In genomic region chr1:1169429-1170214, GRCh38 we compare ENCODE assay signal across 21 cellular contexts. TPM values are rescaled to one million over a fixed set of nuclear protein-coding genes. Genes with fewer than 3 reads are reported as not detected.
DNase-seq lines count a peak whose midpoint lies in the region; ATAC-seq, FAIRE-seq and TF ChIP-seq lines count a peak whose summit lies in the region.
"Had no signal": no experiment of that assay in that cellular context is flagged by ENCODE, and none has a peak within 500 bp of the region (broad histone marks: within the 10 kb centered on the region; RNA-seq: fewer than 3 reads in every experiment).

No MANE protein-coding gene starts in this region.

- intact Hi-C loops in K562 (cut with micrococcal nuclease) = no loop called here
- intact Hi-C loops in left colon (cut with DNase I, micrococcal nuclease) = no loop called here
- intact Hi-C loops in stomach (cut with DNase I; ENCODE audit: low total_unique reads) = loop anchor here (5.0 to 10.0 kb wide), 2 partner anchors 47 to 55 kb away; no protein-coding TSS in a partner anchor

- FAIRE-seq in K562 (lab: Jason Lieb, UNC) = no peak

- peak; percentile 30 for DNase-seq in H9
- peak in 2 of 4 experiments; percentile 57 for DNase-seq in K562 (ENCODE audit: extremely low read depth in 1 of 4, low spot score in 3 of 4)
- peak in 1 of 2 donors; percentile 31 for DNase-seq in left colon
- no peak for DNase-seq in stimulated activated CD8-positive, alpha-beta memory T cell treated with anti-CD3 and anti-CD28 coated beads, Interleukin-4, amount 100 ng/mL, for 48 hours
- DNase-seq in stomach = no peak
- no peak for DNase-seq in OCI-M1 (lab: John Stamatoyannopoulos, UW)
- DNase-seq: activated CD4-positive, alpha-beta memory T cell treated with anti-CD3 and anti-CD28 coated beads, Interleukin-2, amount 10 ng/mL, durations not matched to agents 7 days and 5 days; activated naive CD8-positive, alpha-beta T cell treated with anti-CD3 and anti-CD28 coated beads for 36 hours; activated T-cell treated with anti-CD3 and anti-CD28 coated beads, Interleukin-2, amount 50 U/mL, for 72 hours; GDM1; IMR-90; NCI-H1930; substantia nigra had no signal

- no peak overlapping the region for H3K4ac ChIP-seq in H9 (ENCODE audit: low read depth, low read length)

- no peak overlapping the region for H4K91ac ChIP-seq in H9 (ENCODE audit: insufficient read length, low read depth, low read length)

- H3K36me3 ChIP-seq in K562 (ENCODE audit: control insufficient read depth, insufficient read depth, low read length) (no peaks in the 10 kb centered on the region), stomach (peaks cover 0 to 17% (median 3%) of the 10 kb centered on the region in 4 donors)
- H3K36me3 ChIP-seq: gastroesophageal sphincter, left lung, ovary had no signal

- peaks cover 17 to 27% of the 10 kb centered on the region in 2 experiments for H3K4me1 Mint-ChIP-seq in H9
- H3K4me1 Mint-ChIP-seq in stimulated activated memory B cell treated with anti-CD40 and anti-IgM and Interleukin-4, amounts not matched to agents 10 μg/mL and 1 μg/mL and 100 μg/mL, for 72 hours = peaks cover 59% of the 10 kb centered on the region

- in situ Hi-C loops in K562 (cut with MboI) = no loop called here

- H2BK5ac ChIP-seq in H9 (ENCODE audit: insufficient read length, low read length) = no peak overlapping the region

- H3K27ac ChIP-seq in H9 (ENCODE audit: insufficient read length, low read depth, low read length) (no peak overlapping the region), K562 (ENCODE audit: extremely low read depth, low read depth, low read length) (no peak overlapping the region), stomach (peak overlapping the region in 2 of 5 donors; percentile 20 to 33)
- H3K27ac ChIP-seq: gastroesophageal sphincter, left lung, ovary had no signal

- H3K56ac ChIP-seq in H9 (ENCODE audit: insufficient read length, low read depth, low read length) = no peak overlapping the region

- H3K9me3 ChIP-seq in H9 (ENCODE audit: control insufficient read depth, low read depth, low read length) = no peaks in the 10 kb centered on the region
- H3K9me3 ChIP-seq in K562 (replicated peaks; ENCODE audit: control insufficient read depth, insufficient read depth, low read depth, low read length) = no peaks in the 10 kb centered on the region
- no peaks in the 10 kb centered on the region for H3K9me3 ChIP-seq in stomach
- H3K9me3 ChIP-seq: gastroesophageal sphincter, left lung, ovary had no signal

- no peak overlapping the region; the same call in 1 of the 2 replicates for H3K14ac ChIP-seq in H9 (ENCODE audit: insufficient read depth, low read length)

- no peak overlapping the region; a peak in 1 of 5 replicates for H3K4me3 Mint-ChIP-seq in H9
- H3K4me3 Mint-ChIP-seq in stimulated activated memory B cell treated with anti-CD40 and anti-IgM and Interleukin-4, amounts not matched to agents 10 μg/mL and 1 μg/mL and 100 μg/mL, for 72 hours = peak overlapping the region; percentile 44
- H3K4me3 Mint-ChIP-seq: activated CD4-positive, alpha-beta memory T cell treated with anti-CD3 and anti-CD28 coated beads, Interleukin-2, amount 10 ng/mL, durations not matched to agents 7 days and 5 days; activated naive CD8-positive, alpha-beta T cell treated with anti-CD3 and anti-CD28 coated beads for 36 hours; dendritic cell treated with granulocyte-macrophage colony-stimulating factor and Interleukin-4, amounts not matched to agents 40 ng/mL and 50 ng/mL, for 4 days; T-helper 17 cell had no signal

- no peak overlapping the region for H3T11ph ChIP-seq in H9 (ENCODE audit: low read length)

- H4K5ac ChIP-seq in H9 (ENCODE audit: insufficient read length, low read depth, low read length) = no peak overlapping the region

- no peak overlapping the region for H4K8ac ChIP-seq in H9 (replicated peaks; ENCODE audit: insufficient read length, low read depth, low read length)

- ATAC-seq in K562 = peak; percentile 6
- peak; percentile 3 for ATAC-seq in left colon
- no peak for ATAC-seq in stimulated activated memory B cell treated with anti-CD40 and anti-IgM and Interleukin-4, amounts not matched to agents 10 μg/mL and 1 μg/mL and 100 μg/mL, for 72 hours
- ATAC-seq: activated T-cell treated with anti-CD3 and anti-CD28 coated beads, Interleukin-2, amount 50 U/mL, for 72 hours; gastroesophageal sphincter; left lung; T-helper 17 cell had no signal

- no peaks in the 10 kb centered on the region for H3K79me1 ChIP-seq in H9 (ENCODE audit: insufficient read depth, low read depth, low read length, poor library complexity, severe bottlenecking)

- no peak overlapping the region for H2BK120ac ChIP-seq in H9 (ENCODE audit: low read depth, low read length, poor library complexity, severe bottlenecking)

- peak overlapping the region in 2 of 3 experiments; percentile 18 to 72; a peak in 1 of 7 replicates for H3K27ac Mint-ChIP-seq in H9
- no peak overlapping the region for H3K27ac Mint-ChIP-seq in stimulated activated memory B cell treated with anti-CD40 and anti-IgM and Interleukin-4, amounts not matched to agents 10 μg/mL and 1 μg/mL and 100 μg/mL, for 72 hours
- H3K27ac Mint-ChIP-seq: activated CD4-positive, alpha-beta memory T cell treated with anti-CD3 and anti-CD28 coated beads, Interleukin-2, amount 10 ng/mL, durations not matched to agents 7 days and 5 days; activated naive CD8-positive, alpha-beta T cell treated with anti-CD3 and anti-CD28 coated beads for 36 hours; activated T-cell treated with anti-CD3 and anti-CD28 coated beads, Interleukin-2, amount 50 U/mL, for 72 hours; dendritic cell treated with granulocyte-macrophage colony-stimulating factor and Interleukin-4, amounts not matched to agents 40 ng/mL and 50 ng/mL, for 4 days; T-helper 17 cell had no signal

- POLR2A ChIA-PET in K562 (lab: Yijun Ruan, JAX) = interaction anchor here (0.6 to 1.0 kb wide), 3 partner anchors 11 to 86 kb away, joined by 3 to 5 read pairs (median 3); no protein-coding TSS in a partner anchor

- H3K9me3 Mint-ChIP-seq in H9 = no peaks in the 10 kb centered on the region; a peak in 1 of 5 replicates
- H3K9me3 Mint-ChIP-seq in stimulated activated memory B cell treated with anti-CD40 and anti-IgM and Interleukin-4, amounts not matched to agents 10 μg/mL and 1 μg/mL and 100 μg/mL, for 72 hours = no peaks in the 10 kb centered on the region
- H3K9me3 Mint-ChIP-seq: activated CD4-positive, alpha-beta memory T cell treated with anti-CD3 and anti-CD28 coated beads, Interleukin-2, amount 10 ng/mL, durations not matched to agents 7 days and 5 days; activated naive CD8-positive, alpha-beta T cell treated with anti-CD3 and anti-CD28 coated beads for 36 hours; activated T-cell treated with anti-CD3 and anti-CD28 coated beads, Interleukin-2, amount 50 U/mL, for 72 hours; dendritic cell treated with granulocyte-macrophage colony-stimulating factor and Interleukin-4, amounts not matched to agents 40 ng/mL and 50 ng/mL, for 4 days had no signal

- H3K4me1 ChIP-seq in H9 (ENCODE audit: insufficient read depth, low read length) (no peaks in the 10 kb centered on the region; the same call in 1 of the 2 replicates), K562 (replicated peaks in 1 of 2; ENCODE audit: control insufficient read depth in 2 of 2, insufficient read depth in 2 of 2, low read length in 2 of 2) (peaks cover 0 to 86% of the 10 kb centered on the region in 2 experiments; a peak in 2 of 5 replicates), stomach (peaks cover 20 to 63% (median 50%) of the 10 kb centered on the region in 4 donors)
- H3K4me1 ChIP-seq: left lung had no signal

- H3K9ac ChIP-seq in H9 (ENCODE audit: extremely low read depth, insufficient read length, low read length) = no peak overlapping the region
- peak overlapping the region in 1 of 2 experiments; percentile 2; a peak in 2 of 4 replicates for H3K9ac ChIP-seq in K562 (ENCODE audit: insufficient read depth in 1 of 2, low read depth in 2 of 2, low read length in 2 of 2)

- no peak for TF ChIP-seq RAD21 in K562 (CRISPR knock-in tag; conservative IDR thresholded peaks at IDR 0.05 in 1 of 2, IDR thresholded peaks at IDR 0.05 in 1 of 2)

- no peak overlapping the region for H3K23ac ChIP-seq in H9 (ENCODE audit: insufficient read length, low read depth, low read length)

- H3K4me3 ChIP-seq in K562 = no peak overlapping the region
- H3K4me3 ChIP-seq in stomach = no peak overlapping the region
- H3K4me3 ChIP-seq: gastroesophageal sphincter, left lung, ovary had no signal

- H3K4me2 ChIP-seq in H9 (ENCODE audit: insufficient read depth, insufficient read length, low read length) (no peak overlapping the region), K562 (ENCODE audit: insufficient read depth, low read length) (no peak overlapping the region)

- H2BK12ac ChIP-seq in H9 (ENCODE audit: insufficient read length, low read depth, low read length) = no peak overlapping the region

- TF ChIP-seq POLR2A in K562 (conservative IDR thresholded peaks at IDR 0.05) (no peak), stomach (IDR thresholded peaks at IDR 0.05) (no peak)

- CTCF ChIA-PET in K562 (lab: Yijun Ruan, JAX; ENCODE audit: low intra/inter-chr PET ratio) = no interaction called here

- H3K27me3 ChIP-seq in H9 (ENCODE audit: insufficient read depth, low read length) = no peaks in the 10 kb centered on the region
- H3K27me3 ChIP-seq in K562 (ENCODE audit: control insufficient read depth in 2 of 2, insufficient read depth in 2 of 2, low read length in 2 of 2) = peaks cover 69 to 89% of the 10 kb centered on the region in 2 experiments
- peaks cover 3 to 100% (median 40%) of the 10 kb centered on the region in 3 donors for H3K27me3 ChIP-seq in stomach
- H3K27me3 ChIP-seq: ovary had no signal

- no TSS peak for BruUV-seq in K562 (replicated peaks; lab: Mats Ljungman, UMichigan)

- no peak overlapping the region for H2BK15ac ChIP-seq in H9 (ENCODE audit: low read depth, low read length)

- peaks cover 0 to 12% (median 0%) of the 10 kb centered on the region in 3 experiments; a peak in 2 of 7 replicates for H3K36me3 Mint-ChIP-seq in H9 (ENCODE audit: insufficient read depth in 1 of 3, low read depth in 3 of 3)
- no peaks in the 10 kb centered on the region for H3K36me3 Mint-ChIP-seq in stimulated activated memory B cell treated with anti-CD40 and anti-IgM and Interleukin-4, amounts not matched to agents 10 μg/mL and 1 μg/mL and 100 μg/mL, for 72 hours
- H3K36me3 Mint-ChIP-seq: activated naive CD8-positive, alpha-beta T cell treated with anti-CD3 and anti-CD28 coated beads for 36 hours had no signal

- H3K79me2 ChIP-seq in H9 (ENCODE audit: insufficient read depth, low read length) (no peaks in the 10 kb centered on the region), K562 (ENCODE audit: control insufficient read depth, insufficient read depth, low read length) (no peaks in the 10 kb centered on the region)

- no peak for TF ChIP-seq EP300 in K562 (IDR thresholded peaks at IDR 0.05; ENCODE audit: low read length)
- TF ChIP-seq EP300 in stomach (IDR thresholded peaks at IDR 0.05) = no peak

- H4K20me1 ChIP-seq in H9 (ENCODE audit: control insufficient read depth, insufficient read depth, insufficient read length) = no peaks in the 10 kb centered on the region
- H4K20me1 ChIP-seq in K562 (replicated peaks; ENCODE audit: control insufficient read depth, insufficient read depth, low read length) = 0 out of 2 replicates have a peak, but pooled peaks cover 6% of the 10 kb centered on the region

- H3K18ac ChIP-seq in H9 (ENCODE audit: insufficient read length, low read depth, low read length) = no peak overlapping the region

- H3K23me2 ChIP-seq in H9 (ENCODE audit: insufficient read length, low read depth, low read length, poor library complexity, severe bottlenecking) = peaks cover 3% of the 10 kb centered on the region

- H2AFZ ChIP-seq in H9 (ENCODE audit: low read length) = no peak overlapping the region
- H2AFZ ChIP-seq in K562 (ENCODE audit: low read depth, low read length) = no peak overlapping the region

- H3K27me3 Mint-ChIP-seq in H9 (ENCODE audit: low read depth) = peaks cover 4% of the 10 kb centered on the region
- no peaks in the 10 kb centered on the region for H3K27me3 Mint-ChIP-seq in stimulated activated memory B cell treated with anti-CD40 and anti-IgM and Interleukin-4, amounts not matched to agents 10 μg/mL and 1 μg/mL and 100 μg/mL, for 72 hours
- H3K27me3 Mint-ChIP-seq: T-helper 17 cell had no signal

- no peak overlapping the region for H2BK20ac ChIP-seq in H9 (ENCODE audit: low read depth, low read length, poor library complexity, severe bottlenecking)

- TF ChIP-seq CTCF in H9 (conservative IDR thresholded peaks at IDR 0.05) (no peak), K562 (IDR thresholded peaks at IDR 0.05 in 2 of 3, conservative IDR thresholded peaks at IDR 0.05 in 1 of 3; ENCODE audit: insufficient read depth in 2 of 3, low read depth in 1 of 3, low read length in 3 of 3) (no peak), stomach (IDR thresholded peaks at IDR 0.05) (no peak)

- H3K9me1 ChIP-seq in K562 (ENCODE audit: control insufficient read depth, insufficient read depth, low read length) = no peaks in the 10 kb centered on the region

- no peak overlapping the region for H2AK5ac ChIP-seq in H9 (ENCODE audit: insufficient read length, low read length)

- WGBS in H9 (ENCODE audit: extremely low coverage, insufficient read length, low lambda C conversion rate) = no CpG with 5 or more reads among the region's 32 CpGs
- 7% methylated on average over 31 of the region's 32 CpGs for WGBS in K562 (ENCODE audit: insufficient coverage, low coverage, missing lambda C conversion rate)
- 60 to 68% (median 64%) methylated on average over 18 to 32 of the region's 32 CpGs for WGBS in stomach, 5 donors

RNA-seq across cellular contexts. Expression of gene TTLL10, which starts 4.1 kb away (rescaled TPM):
- total RNA-seq in H9 (2021) (0.68 and 0.79 TPM in 2 replicates), K562 (2014; rRNA removed) (not detected in 2 replicates), K562 (2014; rRNA removed; fragmentation: Illumina TruSeq; extraction: Trizol) (not detected in 2 replicates), K562 (2015; rRNA removed; fragmentation: Illumina TruSeq; extraction: Trizol) (not detected in 2 replicates), K562 (2021) (not detected in 2 replicates), left colon (1 to 10 TPM; 1.2 to 3.0 TPM), stomach (1 to 10 TPM in 1 of 5 donors, not detected in 4; 6.4 TPM)
- total RNA-seq in K562 (2011; cell fraction: chromatin; rRNA removed; ENCODE audit: low replicate concordance) = 0.21 TPM in 1 of 2 replicates, not detected in the other
- total RNA-seq in K562 (2011; cell fraction: nucleolus; rRNA removed) = 0.17 TPM in 1 of 2 replicates, not detected in the other
- total RNA-seq in K562 (2011; cell fraction: nucleoplasm; rRNA removed) = not detected in 2 replicates
- polyA plus RNA-seq in K562 (2011; rRNA removed) (not detected in 2 replicates), K562 (2014; fragmentation: Illumina TruSeq; extraction: Trizol) (not detected in 2 replicates), K562 (2014; fragmentation: Nextera tagmentation; extraction: Ambion mirVana) (not detected), K562 (2014; rRNA removed) (not detected in 2 replicates), stomach (under 1 TPM in 2 of 3 donors, not detected in 1; 0.13 to 0.46 TPM)
- polyA plus RNA-seq in K562 (2011; cell fraction: cytosol; rRNA removed) = 0.06 TPM in 1 of 2 replicates, not detected in the other
- 0.07 and 0.38 TPM in 2 replicates for polyA plus RNA-seq in K562 (2011; cell fraction: nucleus; rRNA removed)
- polyA plus RNA-seq in K562 (2012) = 0.10 TPM in 1 of 2 replicates, not detected in the other
- not detected in 2 replicates for polyA minus RNA-seq in K562 (2011; rRNA and poly(A)+ RNA removed)
- not detected in 2 replicates for polyA minus RNA-seq in K562 (2011; cell fraction: cytosol; rRNA and poly(A)+ RNA removed)
- 0.13 TPM in 1 of 2 replicates, not detected in the other for polyA minus RNA-seq in K562 (2011; cell fraction: nucleus; rRNA and poly(A)+ RNA removed)
- total RNA-seq: activated CD4-positive, alpha-beta memory T cell treated with anti-CD3 and anti-CD28 coated beads, Interleukin-2, amount 10 ng/mL, durations not matched to agents 7 days and 5 days; activated naive CD8-positive, alpha-beta T cell treated with anti-CD3 and anti-CD28 coated beads for 36 hours; IMR-90; NCI-H460 had no signal
- polyA plus RNA-seq: BJ, IMR-90, ovary had no signal

RNA-seq across cellular contexts. Expression of gene TNFRSF18, which starts 36.8 kb away (rescaled TPM):
- total RNA-seq in H9 (2021) (1.9 and 2.0 TPM in 2 replicates), K562 (2014; rRNA removed) (not detected in 2 replicates), K562 (2014; rRNA removed; fragmentation: Illumina TruSeq; extraction: Trizol) (not detected in 2 replicates), K562 (2015; rRNA removed; fragmentation: Illumina TruSeq; extraction: Trizol) (not detected in 2 replicates), K562 (2021) (0.27 TPM in 1 of 2 replicates, not detected in the other), left colon (1 to 10 TPM in 1 of 2 donors, under 1 TPM in 1; 0.64 to 3.7 TPM), stomach (10 to 100 TPM in 1 of 5 donors, 1 to 10 TPM in 1, not detected in 3; 1.7 to 11.9 TPM)
- not detected in 2 replicates for total RNA-seq in K562 (2011; cell fraction: chromatin; rRNA removed; ENCODE audit: low replicate concordance)
- 0.50 TPM in 1 of 2 replicates, not detected in the other for total RNA-seq in K562 (2011; cell fraction: nucleolus; rRNA removed)
- not detected in 2 replicates for total RNA-seq in K562 (2011; cell fraction: nucleoplasm; rRNA removed)
- polyA plus RNA-seq in K562 (2011; rRNA removed) (not detected in 2 replicates), K562 (2014; fragmentation: Illumina TruSeq; extraction: Trizol) (not detected in 2 replicates), K562 (2014; fragmentation: Nextera tagmentation; extraction: Ambion mirVana) (not detected), K562 (2014; rRNA removed) (0.24 TPM in 1 of 2 replicates, not detected in the other), stomach (1 to 10 TPM in 1 of 3 donors, under 1 TPM in 1, not detected in 1; 0.37 to 3.6 TPM)
- polyA plus RNA-seq in K562 (2011; cell fraction: cytosol; rRNA removed) = not detected in 2 replicates
- 0.25 and 0.26 TPM in 2 replicates for polyA plus RNA-seq in K562 (2011; cell fraction: nucleus; rRNA removed)
- polyA plus RNA-seq in K562 (2012) = 0.19 TPM in 1 of 2 replicates, not detected in the other
- not detected in 2 replicates for polyA minus RNA-seq in K562 (2011; rRNA and poly(A)+ RNA removed)
- not detected in 2 replicates for polyA minus RNA-seq in K562 (2011; cell fraction: cytosol; rRNA and poly(A)+ RNA removed)
- not detected in 2 replicates for polyA minus RNA-seq in K562 (2011; cell fraction: nucleus; rRNA and poly(A)+ RNA removed)
- total RNA-seq: NCI-H460 had no signal

RNA-seq across cellular contexts. Expression of gene TNFRSF4, which starts 44.3 kb away (rescaled TPM):
- 0.24 and 0.33 TPM in 2 replicates for total RNA-seq in H9 (2021)
- total RNA-seq in K562 (2011; cell fraction: chromatin; rRNA removed; ENCODE audit: low replicate concordance) = 0.44 TPM in 1 of 2 replicates, not detected in the other
- total RNA-seq in K562 (2011; cell fraction: nucleolus; rRNA removed) = 0.66 and 1.7 TPM in 2 replicates
- total RNA-seq in K562 (2011; cell fraction: nucleoplasm; rRNA removed) = not detected in 2 replicates
- total RNA-seq in K562 (2014; rRNA removed) = 0.23 TPM in 1 of 2 replicates, not detected in the other
- total RNA-seq in K562 (2014; rRNA removed; fragmentation: Illumina TruSeq; extraction: Trizol) = not detected in 2 replicates
- 0.07 TPM in 1 of 2 replicates, not detected in the other for total RNA-seq in K562 (2015; rRNA removed; fragmentation: Illumina TruSeq; extraction: Trizol)
- total RNA-seq in K562 (2021) = 0.44 and 0.47 TPM in 2 replicates
- 0.08 TPM in 1 of 2 replicates, not detected in the other for polyA plus RNA-seq in K562 (2011; rRNA removed)
- polyA plus RNA-seq in K562 (2011; cell fraction: cytosol; rRNA removed) = 0.19 and 0.39 TPM in 2 replicates
- 0.74 and 1.3 TPM in 2 replicates for polyA plus RNA-seq in K562 (2011; cell fraction: nucleus; rRNA removed)
- 0.65 TPM in 1 of 2 replicates, not detected in the other for polyA plus RNA-seq in K562 (2012)
- not detected in 2 replicates for polyA plus RNA-seq in K562 (2014; fragmentation: Illumina TruSeq; extraction: Trizol)
- not detected for polyA plus RNA-seq in K562 (2014; fragmentation: Nextera tagmentation; extraction: Ambion mirVana)
- 0.16 TPM in 1 of 2 replicates, not detected in the other for polyA plus RNA-seq in K562 (2014; rRNA removed)
- polyA minus RNA-seq in K562 (2011; rRNA and poly(A)+ RNA removed) = not detected in 2 replicates
- polyA minus RNA-seq in K562 (2011; cell fraction: cytosol; rRNA and poly(A)+ RNA removed) = not detected in 2 replicates
- 0.22 and 0.27 TPM in 2 replicates for polyA minus RNA-seq in K562 (2011; cell fraction: nucleus; rRNA and poly(A)+ RNA removed)
- total RNA-seq in left colon = 1 to 10 TPM in 1 of 2 donors, under 1 TPM in 1; 0.55 to 1.3 TPM
- total RNA-seq in stomach = under 1 TPM in 1 of 5 donors, not detected in 4; 0.55 TPM
- 1 to 10 TPM; 1.7 to 4.5 (median 4.2) TPM for polyA plus RNA-seq in stomach
- total RNA-seq: IMR-90, NCI-H460 had no signal
- polyA plus RNA-seq: BJ had no signal

RNA-seq across cellular contexts. Expression of gene C1orf159, which starts 53.7 kb away (rescaled TPM):
- total RNA-seq in H9 (2021) (10.1 and 12.3 TPM in 2 replicates), K562 (2014; rRNA removed) (34.0 and 50.2 TPM in 2 replicates), K562 (2014; rRNA removed; fragmentation: Illumina TruSeq; extraction: Trizol) (1.0 and 1.4 TPM in 2 replicates), K562 (2015; rRNA removed; fragmentation: Illumina TruSeq; extraction: Trizol) (10.6 and 12.2 TPM in 2 replicates), K562 (2021) (42.3 and 46.4 TPM in 2 replicates), left colon (10 to 100 TPM; 17.6 to 28.6 TPM), stomach (10 to 100 TPM; 15.8 to 67.0 (median 33.8) TPM)
- total RNA-seq in K562 (2011; cell fraction: chromatin; rRNA removed; ENCODE audit: low replicate concordance) = 35.9 and 114 TPM in 2 replicates
- total RNA-seq in K562 (2011; cell fraction: nucleolus; rRNA removed) = 121 and 123 TPM in 2 replicates
- 60.4 and 67.1 TPM in 2 replicates for total RNA-seq in K562 (2011; cell fraction: nucleoplasm; rRNA removed)
- polyA plus RNA-seq in K562 (2011; rRNA removed) (13.2 and 23.8 TPM in 2 replicates), K562 (2014; fragmentation: Illumina TruSeq; extraction: Trizol) (6.3 and 17.8 TPM in 2 replicates), K562 (2014; fragmentation: Nextera tagmentation; extraction: Ambion mirVana) (under 1 TPM; 0.28 to 0.60 TPM), K562 (2014; rRNA removed) (52.8 and 54.9 TPM in 2 replicates), stomach (10 to 100 TPM; 10.2 to 17.1 (median 12.8) TPM)
- 21.2 and 54.5 TPM in 2 replicates for polyA plus RNA-seq in K562 (2011; cell fraction: cytosol; rRNA removed)
- 125 and 192 TPM in 2 replicates for polyA plus RNA-seq in K562 (2011; cell fraction: nucleus; rRNA removed)
- polyA plus RNA-seq in K562 (2012) = 23.9 and 32.3 TPM in 2 replicates
- polyA minus RNA-seq in K562 (2011; rRNA and poly(A)+ RNA removed) = 3.2 and 3.9 TPM in 2 replicates
- 12.4 and 13.6 TPM in 2 replicates for polyA minus RNA-seq in K562 (2011; cell fraction: cytosol; rRNA and poly(A)+ RNA removed)
- polyA minus RNA-seq in K562 (2011; cell fraction: nucleus; rRNA and poly(A)+ RNA removed) = 34.3 and 38.5 TPM in 2 replicates
